In the genomic region with DNA sequence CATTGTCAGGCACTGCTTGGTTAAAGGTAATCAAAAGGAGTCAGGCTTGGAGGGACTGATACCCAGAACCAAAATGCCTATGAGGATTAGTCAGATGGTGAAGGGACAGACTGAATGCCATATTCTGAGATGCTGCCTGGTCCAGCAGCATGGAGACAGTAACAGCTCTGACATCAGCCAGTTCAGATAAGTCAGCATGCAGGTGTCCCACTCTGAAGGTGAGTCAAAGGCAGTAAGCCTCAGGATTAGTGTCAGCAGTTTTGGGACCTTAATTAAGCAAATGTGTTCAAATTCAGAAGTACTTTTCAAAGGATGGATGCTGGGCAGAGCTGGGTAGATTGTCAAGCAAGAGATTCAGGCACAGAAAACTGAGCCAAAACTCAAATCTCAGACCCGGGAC, we compare ENCODE assay signal across 9 cellular contexts.
"Had no signal": no experiment of that assay in that cellular context is flagged by ENCODE, and none has a peak within 500 bp of the region (broad histone marks: within the 10 kb centered on the region; RNA-seq: fewer than 3 reads in every experiment).

No MANE protein-coding gene starts in this region.

- ATAC-seq: GM23338, HCT116, HepG2 had no signal

- DNase-seq: H7, HFFc6, KBM-7 had no signal

- H3K27ac Mint-ChIP-seq: GM23338, HFFc6, IgD-negative memory B cell had no signal

- H3K36me3 ChIP-seq: HAP-1 had no signal

- H3K9me3 Mint-ChIP-seq: GM23338, IgD-negative memory B cell had no signal

- H3K4me1 ChIP-seq: HAP-1 had no signal

- H3K27ac ChIP-seq: HL-60 had no signal

- H3K4me2 ChIP-seq: GM23338 had no signal

- H3K4me3 ChIP-seq: GM23338, HAP-1 had no signal

- H3K4me3 Mint-ChIP-seq: GM23338, HFFc6, IgD-negative memory B cell had no signal

- H3K27me3 Mint-ChIP-seq: IgD-negative memory B cell had no signal

- H3K36me3 Mint-ChIP-seq: IgD-negative memory B cell had no signal

- FAIRE-seq: HepG2 had no signal

- H2AFZ ChIP-seq: GM23338 had no signal

- H3K9me3 ChIP-seq: HAP-1 had no signal
